Comparison of ENCODE assay signal across 1 cellular context in the genomic region with DNA sequence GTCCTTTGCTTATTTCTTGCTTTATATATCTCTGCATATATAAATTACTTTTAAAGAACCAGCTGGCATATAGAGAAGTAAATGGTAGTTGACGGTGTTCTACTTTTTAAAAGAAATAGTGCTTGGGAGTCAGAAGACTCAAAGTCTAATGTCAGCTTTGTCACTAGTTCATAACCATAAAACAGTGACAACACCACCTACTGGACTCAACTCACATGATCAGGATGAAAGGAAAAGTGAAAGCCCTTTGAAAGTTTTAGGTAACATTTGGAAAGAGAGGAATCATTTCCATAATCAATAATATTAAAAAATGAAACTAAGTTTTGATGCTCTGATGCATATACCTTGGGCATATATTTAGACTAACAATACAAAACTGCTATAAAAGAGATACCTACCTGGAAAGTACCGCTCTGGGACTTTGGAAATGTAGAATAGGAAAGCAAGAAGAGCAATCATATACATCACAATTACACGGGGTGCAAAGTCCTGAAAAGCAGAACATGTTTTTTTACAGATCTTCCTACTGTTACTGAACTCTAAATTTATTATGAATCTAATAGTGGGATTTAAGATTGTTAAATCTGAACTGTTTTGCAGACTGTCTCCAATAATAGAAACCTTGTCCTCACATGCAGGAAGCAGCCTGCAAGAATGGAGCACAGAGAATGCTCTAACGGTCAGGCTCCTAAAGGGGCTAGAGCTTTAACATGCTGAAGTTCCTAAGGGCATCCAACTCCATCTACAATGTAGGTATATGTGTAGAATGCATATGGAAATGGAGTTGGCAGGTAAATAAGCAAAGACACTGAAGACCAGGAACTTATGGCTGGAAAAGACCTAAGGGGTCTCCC.
TF ChIP-seq lines count a peak whose summit lies in the region.

No MANE protein-coding gene starts in this region.

TF ChIP-seq in GM12878, 131 proteins besides CTCF, POLR2A, EP300 and RAD21:
- TF ChIP-seq, protein P1, sequence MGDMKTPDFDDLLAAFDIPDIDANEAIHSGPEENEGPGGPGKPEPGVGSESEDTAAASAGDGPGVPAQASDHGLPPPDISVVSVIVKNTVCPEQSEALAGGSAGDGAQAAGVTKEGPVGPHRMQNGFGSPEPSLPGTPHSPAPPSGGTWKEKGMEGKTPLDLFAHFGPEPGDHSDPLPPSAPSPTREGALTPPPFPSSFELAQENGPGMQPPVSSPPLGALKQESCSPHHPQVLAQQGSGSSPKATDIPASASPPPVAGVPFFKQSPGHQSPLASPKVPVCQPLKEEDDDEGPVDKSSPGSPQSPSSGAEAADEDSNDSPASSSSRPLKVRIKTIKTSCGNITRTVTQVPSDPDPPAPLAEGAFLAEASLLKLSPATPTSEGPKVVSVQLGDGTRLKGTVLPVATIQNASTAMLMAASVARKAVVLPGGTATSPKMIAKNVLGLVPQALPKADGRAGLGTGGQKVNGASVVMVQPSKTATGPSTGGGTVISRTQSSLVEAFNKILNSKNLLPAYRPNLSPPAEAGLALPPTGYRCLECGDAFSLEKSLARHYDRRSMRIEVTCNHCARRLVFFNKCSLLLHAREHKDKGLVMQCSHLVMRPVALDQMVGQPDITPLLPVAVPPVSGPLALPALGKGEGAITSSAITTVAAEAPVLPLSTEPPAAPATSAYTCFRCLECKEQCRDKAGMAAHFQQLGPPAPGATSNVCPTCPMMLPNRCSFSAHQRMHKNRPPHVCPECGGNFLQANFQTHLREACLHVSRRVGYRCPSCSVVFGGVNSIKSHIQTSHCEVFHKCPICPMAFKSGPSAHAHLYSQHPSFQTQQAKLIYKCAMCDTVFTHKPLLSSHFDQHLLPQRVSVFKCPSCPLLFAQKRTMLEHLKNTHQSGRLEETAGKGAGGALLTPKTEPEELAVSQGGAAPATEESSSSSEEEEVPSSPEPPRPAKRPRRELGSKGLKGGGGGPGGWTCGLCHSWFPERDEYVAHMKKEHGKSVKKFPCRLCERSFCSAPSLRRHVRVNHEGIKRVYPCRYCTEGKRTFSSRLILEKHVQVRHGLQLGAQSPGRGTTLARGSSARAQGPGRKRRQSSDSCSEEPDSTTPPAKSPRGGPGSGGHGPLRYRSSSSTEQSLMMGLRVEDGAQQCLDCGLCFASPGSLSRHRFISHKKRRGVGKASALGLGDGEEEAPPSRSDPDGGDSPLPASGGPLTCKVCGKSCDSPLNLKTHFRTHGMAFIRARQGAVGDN (IDR thresholded peaks at IDR 0.05): no peak
